8 cellular contexts compared by ENCODE assay signal in the genomic region with DNA sequence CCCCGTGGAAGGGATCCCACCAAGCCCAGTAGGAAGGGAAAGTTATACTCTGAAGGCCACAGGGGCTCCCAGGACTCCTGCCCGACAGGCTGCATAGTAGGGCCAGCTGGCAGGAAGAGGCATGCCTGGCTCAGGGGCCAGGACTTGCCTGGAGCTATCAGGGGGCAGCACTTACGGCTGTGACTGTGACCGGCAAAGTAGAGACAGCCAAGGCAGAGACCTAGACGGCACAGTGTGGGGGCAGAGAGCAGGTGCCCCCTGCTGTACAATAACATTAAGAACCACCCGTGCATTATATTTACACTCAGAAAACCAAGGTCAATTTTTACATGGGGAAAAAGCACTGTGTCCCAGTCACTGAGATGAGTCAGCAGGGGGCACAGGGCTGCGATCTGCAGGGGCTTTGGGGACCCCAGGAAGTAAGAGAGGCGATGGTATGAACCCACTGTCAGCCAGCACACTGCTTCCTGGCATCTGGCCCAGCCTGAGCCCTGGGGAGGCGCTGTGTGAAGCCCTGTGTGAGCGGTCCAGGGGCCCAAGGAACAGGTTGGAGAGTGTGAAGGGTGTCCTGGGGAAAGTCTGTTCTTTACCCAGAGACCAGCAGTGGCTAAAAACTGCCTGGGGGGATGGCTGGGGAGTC. TPM values are rescaled to one million over a fixed set of nuclear protein-coding genes. Genes with fewer than 3 reads are reported as not detected.
A peak's percentile ranks its signal among the peaks of the same experiment; 100 is the strongest.
DNase-seq lines count a peak whose midpoint lies in the region; ATAC-seq and TF ChIP-seq lines count a peak whose summit lies in the region.

No MANE protein-coding gene starts in this region.

- no peak overlapping the region for H3K27ac ChIP-seq in SU-DHL-6 (ENCODE audit: low read depth, low read length)

- no peaks in the 10 kb centered on the region; the same call in 1 of the 2 replicates for H4K20me1 ChIP-seq in SU-DHL-6 (ENCODE audit: low read depth, low read length)

- no peak overlapping the region for H2AFZ ChIP-seq in SU-DHL-6 (ENCODE audit: low read depth, low read length, severe bottlenecking)

- no peaks in the 10 kb centered on the region for H3K27me3 Mint-ChIP-seq in activated naive CD4-positive, alpha-beta T cell treated with anti-CD3 and anti-CD28 coated beads for 36 hours (ENCODE audit: low read depth)
- no peaks in the 10 kb centered on the region for H3K27me3 Mint-ChIP-seq in stimulated activated memory B cell treated with anti-CD40 and anti-IgM and Interleukin-4, amounts not matched to agents 10 μg/mL and 1 μg/mL and 100 μg/mL, for 72 hours

- H3K27me3 ChIP-seq in SU-DHL-6 (ENCODE audit: low read length), result no peaks in the 10 kb centered on the region

- peaks cover 68% of the 10 kb centered on the region for H3K4me1 Mint-ChIP-seq in activated naive CD4-positive, alpha-beta T cell treated with anti-CD3 and anti-CD28 coated beads for 36 hours (ENCODE audit: low read depth)
- peaks cover 77% of the 10 kb centered on the region for H3K4me1 Mint-ChIP-seq in stimulated activated memory B cell treated with anti-CD40 and anti-IgM and Interleukin-4, amounts not matched to agents 10 μg/mL and 1 μg/mL and 100 μg/mL, for 72 hours

- no peak overlapping the region for H3K4me3 ChIP-seq in SU-DHL-6 (ENCODE audit: insufficient read depth, low read length, poor library complexity, severe bottlenecking)
- H3K4me3 ChIP-seq in fibroblast of mammary gland (ENCODE audit: control insufficient read depth, low read depth, low read length), result no peak overlapping the region

- H3K9me2 ChIP-seq in SU-DHL-6 (replicated peaks; ENCODE audit: insufficient read depth, low read length), result no peaks in the 10 kb centered on the region

- intact Hi-C loops in activated naive CD4-positive, alpha-beta T cell treated with anti-CD3 and anti-CD28 coated beads for 36 hours (cut with micrococcal nuclease), result no loop called here

- no peaks in the 10 kb centered on the region for H3K9me3 ChIP-seq in SU-DHL-6 (ENCODE audit: insufficient read depth, low read length)

- H3K27ac Mint-ChIP-seq in activated naive CD4-positive, alpha-beta T cell treated with anti-CD3 and anti-CD28 coated beads for 36 hours, result no peak overlapping the region
- H3K27ac Mint-ChIP-seq in stimulated activated memory B cell treated with anti-CD40 and anti-IgM and Interleukin-4, amounts not matched to agents 10 μg/mL and 1 μg/mL and 100 μg/mL, for 72 hours, result peak overlapping the region; percentile 86

- TF ChIP-seq CTCF in SU-DHL-6 (IDR thresholded peaks at IDR 0.05; ENCODE audit: insufficient read depth, low read length, poor library complexity, severe bottlenecking) (peak; percentile 20), fibroblast of mammary gland (conservative IDR thresholded peaks at IDR 0.05; ENCODE audit: control insufficient read depth, insufficient read depth, low read depth, low read length) (peak; percentile 18)

- peaks cover 48% of the 10 kb centered on the region for H3K79me2 ChIP-seq in SU-DHL-6 (ENCODE audit: insufficient read depth, low read length)

- peak; percentile 40 for DNase-seq in activated naive CD4-positive, alpha-beta T cell treated with anti-CD3 and anti-CD28 coated beads for 36 hours
- no peak for DNase-seq in activated naive CD4-positive, alpha-beta T cell treated with Interleukin-2 at 50 U/mL for 16 hours
- DNase-seq in fibroblast of mammary gland (ENCODE audit: low read depth), result peak; percentile 3

- no peaks in the 10 kb centered on the region for H3K9me3 Mint-ChIP-seq in activated naive CD4-positive, alpha-beta T cell treated with anti-CD3 and anti-CD28 coated beads for 36 hours
- no peaks in the 10 kb centered on the region for H3K9me3 Mint-ChIP-seq in stimulated activated memory B cell treated with anti-CD40 and anti-IgM and Interleukin-4, amounts not matched to agents 10 μg/mL and 1 μg/mL and 100 μg/mL, for 72 hours

- peaks cover 12% of the 10 kb centered on the region for H3K36me3 Mint-ChIP-seq in activated naive CD4-positive, alpha-beta T cell treated with anti-CD3 and anti-CD28 coated beads for 36 hours (ENCODE audit: low read depth)
- H3K36me3 Mint-ChIP-seq in stimulated activated memory B cell treated with anti-CD40 and anti-IgM and Interleukin-4, amounts not matched to agents 10 μg/mL and 1 μg/mL and 100 μg/mL, for 72 hours, result peaks cover 29% of the 10 kb centered on the region

- H3K4me2 ChIP-seq in SU-DHL-6 (ENCODE audit: low read depth, low read length, poor library complexity, severe bottlenecking), result no peak overlapping the region

- peaks cover 7% of the 10 kb centered on the region; the same call in 1 of the 2 replicates for H3F3A ChIP-seq in SU-DHL-6 (ENCODE audit: insufficient read depth)

- H3K4me3 Mint-ChIP-seq in activated naive CD4-positive, alpha-beta T cell treated with anti-CD3 and anti-CD28 coated beads for 36 hours, result no peak overlapping the region
- H3K4me3 Mint-ChIP-seq in stimulated activated memory B cell treated with anti-CD40 and anti-IgM and Interleukin-4, amounts not matched to agents 10 μg/mL and 1 μg/mL and 100 μg/mL, for 72 hours, result peak overlapping the region; percentile 70

- no peaks in the 10 kb centered on the region for H3K36me3 ChIP-seq in SU-DHL-6 (ENCODE audit: low read length)

- peak; percentile 63 for ATAC-seq in stimulated activated memory B cell treated with anti-CD40 and anti-IgM and Interleukin-4, amounts not matched to agents 10 μg/mL and 1 μg/mL and 100 μg/mL, for 72 hours
- no peak for ATAC-seq in HG03039 (IDR thresholded peaks at IDR 0.05; ENCODE audit: unreplicated experiment)
- ATAC-seq in HG03280 (IDR thresholded peaks at IDR 0.05; ENCODE audit: unreplicated experiment), result no peak
- ATAC-seq in GM21619 (IDR thresholded peaks at IDR 0.05; ENCODE audit: unreplicated experiment), result no peak

- CTCF ChIA-PET in activated naive CD4-positive, alpha-beta T cell treated with anti-CD3 and anti-CD28 coated beads for 36 hours (lab: Charles Lee), result interaction anchor here (0.5 to 3.3 kb wide), 3 partner anchors 64 to 88 kb away, joined by 3 to 28 read pairs (median 3); no protein-coding TSS in a partner anchor

- no peak overlapping the region for H3K9ac ChIP-seq in SU-DHL-6 (ENCODE audit: low read length)

RNA-seq across cellular contexts. Expression of a gene that starts 9.9 kb away (rescaled TPM):
- 10 to 100 TPM; 53.4 to 57.1 TPM for total RNA-seq in activated naive CD4-positive, alpha-beta T cell treated with anti-CD3 and anti-CD28 coated beads for 36 hours

RNA-seq across cellular contexts. Expression of a gene that starts 56.8 kb away (rescaled TPM):
- 10 to 100 TPM; 70.9 to 71.3 TPM for total RNA-seq in activated naive CD4-positive, alpha-beta T cell treated with anti-CD3 and anti-CD28 coated beads for 36 hours
